ENCODE assay signal across 37 cellular contexts in genomic region chr4:152190907-152191306, GRCh38.
"Had no signal": no experiment of that assay in that cellular context is flagged by ENCODE, and none has a peak within 500 bp of the region (broad histone marks: within the 10 kb centered on the region; RNA-seq: fewer than 3 reads in every experiment).

No MANE protein-coding gene starts in this region.

- H3K4me3 Mint-ChIP-seq: activated B cell treated with CpG ODN at 0.5 μM for 24 hours; activated CD4-positive, alpha-beta memory T cell treated with anti-CD3 and anti-CD28 coated beads for 36 hours; activated CD4-positive, alpha-beta T cell treated with anti-CD3 and anti-CD28 coated beads, Interleukin-2, amount 10 ng/mL, durations not matched to agents 24 days and 14 days; activated CD8-positive, alpha-beta T cell treated with anti-CD3 and anti-CD28 coated beads for 36 hours; activated naive CD4-positive, alpha-beta T cell treated with anti-CD3 and anti-CD28 coated beads, Interleukin-2, amount 10 ng/mL, durations not matched to agents 7 days and 5 days; activated naive CD4-positive, alpha-beta T cell treated with anti-CD3 and anti-CD28 coated beads, Interleukin-2, amount 50 U/mL, for 24 hours; activated naive CD8-positive, alpha-beta T cell; activated naive CD8-positive, alpha-beta T cell treated with anti-CD3 and anti-CD28 coated beads, Interleukin-2, amount 10 ng/mL, durations not matched to agents 7 days and 5 days; activated naive CD8-positive, alpha-beta T cell treated with anti-CD3 and anti-CD28 coated beads, Interleukin-2, amount 50 U/mL, for 24 hours; activated T-cell treated with anti-CD3 and anti-CD28 coated beads, Interleukin-2, amount 50 U/mL, for 4 hours; activated T-cell treated with anti-CD3 and anti-CD28 coated beads, Interleukin-2, amount 50 U/mL, for 72 hours; activated T-helper 1 cell treated with anti-CD3 and anti-CD28 coated beads, Interleukin-12 subunit alpha, Interleukin-12 subunit beta, Interleukin-2, Interleukin-4 antibody, amounts not matched to agents 30 ng/mL and 10 ng/mL and 1 ng/mL, durations not matched to agents 14 hours and 24 hours and 36 hours; activated T-helper 17 cell treated with anti-CD3 and anti-CD28 coated beads, Interleukin-2, amount 50 U/mL, for 72 hours; brain; central memory CD8-positive, alpha-beta T cell; T-helper 2 cell treated with Interferon-gamma antibody and Interleukin-4, amounts not matched to agents 5 μg/mL and 100 μg/mL, for 36 hours had no signal

- H3K27ac Mint-ChIP-seq: activated B cell treated with CpG ODN at 0.5 μM for 24 hours; activated CD4-positive, alpha-beta memory T cell treated with anti-CD3 and anti-CD28 coated beads for 36 hours; activated CD4-positive, alpha-beta T cell treated with anti-CD3 and anti-CD28 coated beads, Interleukin-2, amount 10 ng/mL, durations not matched to agents 24 days and 14 days; activated CD8-positive, alpha-beta T cell treated with anti-CD3 and anti-CD28 coated beads for 36 hours; activated naive CD4-positive, alpha-beta T cell treated with anti-CD3 and anti-CD28 coated beads, Interleukin-2, amount 10 ng/mL, durations not matched to agents 7 days and 5 days; activated naive CD4-positive, alpha-beta T cell treated with anti-CD3 and anti-CD28 coated beads, Interleukin-2, amount 50 U/mL, for 24 hours; activated naive CD8-positive, alpha-beta T cell; activated naive CD8-positive, alpha-beta T cell treated with anti-CD3 and anti-CD28 coated beads, Interleukin-2, amount 10 ng/mL, durations not matched to agents 7 days and 5 days; activated naive CD8-positive, alpha-beta T cell treated with anti-CD3 and anti-CD28 coated beads, Interleukin-2, amount 50 U/mL, for 24 hours; activated T-cell treated with anti-CD3 and anti-CD28 coated beads, Interleukin-2, amount 50 U/mL, for 72 hours; activated T-helper 1 cell treated with anti-CD3 and anti-CD28 coated beads, Interleukin-12 subunit alpha, Interleukin-12 subunit beta, Interleukin-2, Interleukin-4 antibody, amounts not matched to agents 30 ng/mL and 10 ng/mL and 1 ng/mL, durations not matched to agents 14 hours and 24 hours and 36 hours; activated T-helper 17 cell treated with anti-CD3 and anti-CD28 coated beads, Interleukin-2, amount 50 U/mL, for 72 hours; T-helper 2 cell treated with Interferon-gamma antibody and Interleukin-4, amounts not matched to agents 5 μg/mL and 100 μg/mL, for 36 hours had no signal

- H3K36me3 ChIP-seq: ascending aorta, cardiac muscle cell had no signal

- H3K36me3 Mint-ChIP-seq: activated CD4-positive, alpha-beta memory T cell treated with anti-CD3 and anti-CD28 coated beads for 36 hours; brain had no signal

- H3K27me3 Mint-ChIP-seq: activated CD4-positive, alpha-beta memory T cell treated with anti-CD3 and anti-CD28 coated beads for 36 hours; activated CD4-positive, alpha-beta T cell treated with anti-CD3 and anti-CD28 coated beads, Interleukin-2, amount 10 ng/mL, durations not matched to agents 24 days and 14 days; activated CD8-positive, alpha-beta T cell treated with anti-CD3 and anti-CD28 coated beads for 36 hours; activated naive CD4-positive, alpha-beta T cell treated with anti-CD3 and anti-CD28 coated beads, Interleukin-2, amount 50 U/mL, for 24 hours; activated naive CD8-positive, alpha-beta T cell; activated naive CD8-positive, alpha-beta T cell treated with anti-CD3 and anti-CD28 coated beads, Interleukin-2, amount 10 ng/mL, durations not matched to agents 7 days and 5 days; activated naive CD8-positive, alpha-beta T cell treated with anti-CD3 and anti-CD28 coated beads, Interleukin-2, amount 50 U/mL, for 24 hours; activated T-helper 17 cell treated with anti-CD3 and anti-CD28 coated beads, Interleukin-2, amount 50 U/mL, for 72 hours; brain; central memory CD8-positive, alpha-beta T cell had no signal

- H3K4me3 ChIP-seq: ascending aorta, cardiac muscle cell had no signal

- H3K9me3 ChIP-seq: ascending aorta had no signal

- H3K27me3 ChIP-seq: ascending aorta had no signal

- ATAC-seq: activated CD8-positive, alpha-beta T cell treated with anti-CD3 and anti-CD28 coated beads for 36 hours; activated naive CD8-positive, alpha-beta T cell treated with anti-CD3 and anti-CD28 coated beads, Interleukin-2, amount 50 U/mL, for 24 hours; activated T-cell treated with anti-CD3 and anti-CD28 coated beads, Interleukin-2, amount 50 U/mL, for 4 hours; activated T-cell treated with anti-CD3 and anti-CD28 coated beads, Interleukin-2, amount 50 U/mL, for 72 hours; activated T-helper 17 cell treated with anti-CD3 and anti-CD28 coated beads, Interleukin-2, amount 50 U/mL, for 72 hours had no signal

- H3K9me3 Mint-ChIP-seq: activated B cell treated with CpG ODN at 0.5 μM for 24 hours; activated CD4-positive, alpha-beta memory T cell treated with anti-CD3 and anti-CD28 coated beads for 36 hours; activated naive CD4-positive, alpha-beta T cell treated with anti-CD3 and anti-CD28 coated beads, Interleukin-2, amount 50 U/mL, for 24 hours; activated T-cell treated with anti-CD3 and anti-CD28 coated beads, Interleukin-2, amount 50 U/mL, for 4 hours; central memory CD8-positive, alpha-beta T cell had no signal

- H3K4me1 ChIP-seq: ascending aorta had no signal

- DNase-seq: activated B cell treated with CpG ODN at 0.5 μM for 24 hours; activated CD4-positive, alpha-beta memory T cell treated with anti-CD3 and anti-CD28 coated beads for 36 hours; activated CD4-positive, alpha-beta T cell treated with anti-CD3 and anti-CD28 coated beads for 4 hours; activated CD4-positive, alpha-beta T cell treated with anti-CD3 and anti-CD28 coated beads, Interleukin-2, amount 10 ng/mL, durations not matched to agents 24 days and 14 days; activated CD4-positive, alpha-beta T cell treated with anti-CD3 and anti-CD28 coated beads, Interleukin-2, amount 50 U/mL, for 1 hour; activated CD4-positive, alpha-beta T cell treated with anti-CD3 and anti-CD28 coated beads, Interleukin-2, amount 50 U/mL, for 4 hours; activated CD4-positive, CD25-positive, alpha-beta regulatory T cell treated with anti-CD3 and anti-CD28 coated beads, Interleukin-2, amount 50 U/mL, for 72 hours; activated CD8-positive, alpha-beta memory T cell treated with anti-CD3 and anti-CD28 coated beads, Interleukin-2, amount 50 U/mL, for 4 hours; activated CD8-positive, alpha-beta T cell treated with anti-CD3 and anti-CD28 coated beads for 36 hours; activated effector memory CD4-positive, alpha-beta T cell treated with Interleukin-2 at 50 U/mL for 16 hours; activated gamma-delta T cell; activated naive CD4-positive, alpha-beta T cell treated with anti-CD3 and anti-CD28 coated beads, Interleukin-2, amount 10 ng/mL, durations not matched to agents 7 days and 5 days; activated naive CD4-positive, alpha-beta T cell treated with Interleukin-2 at 50 U/mL for 16 hours; activated naive CD8-positive, alpha-beta T cell treated with anti-CD3 and anti-CD28 coated beads, Interleukin-2, amount 10 ng/mL, durations not matched to agents 7 days and 5 days; activated naive CD8-positive, alpha-beta T cell treated with anti-CD3 and anti-CD28 coated beads, Interleukin-2, amount 50 U/mL, for 24 hours; activated T-cell treated with anti-CD3 and anti-CD28 coated beads for 4 hours; activated T-cell treated with anti-CD3 and anti-CD28 coated beads, Interleukin-2, amount 50 U/mL, for 1 hour; activated T-cell treated with anti-CD3 and anti-CD28 coated beads, Interleukin-2, amount 50 U/mL, for 4 hours; activated T-cell treated with anti-CD3 and anti-CD28 coated beads, Interleukin-2, amount 50 U/mL, for 72 hours; amygdala; anterior cingulate cortex; caudate nucleus; T-helper 2 cell; T-helper 9 cell had no signal

- H3K27ac ChIP-seq: ascending aorta, cardiac muscle cell, VCaP had no signal

- FAIRE-seq: bronchial epithelial cell, colon, TTC549 had no signal
